ENCODE assay signal across 10 cellular contexts in the genomic region with DNA sequence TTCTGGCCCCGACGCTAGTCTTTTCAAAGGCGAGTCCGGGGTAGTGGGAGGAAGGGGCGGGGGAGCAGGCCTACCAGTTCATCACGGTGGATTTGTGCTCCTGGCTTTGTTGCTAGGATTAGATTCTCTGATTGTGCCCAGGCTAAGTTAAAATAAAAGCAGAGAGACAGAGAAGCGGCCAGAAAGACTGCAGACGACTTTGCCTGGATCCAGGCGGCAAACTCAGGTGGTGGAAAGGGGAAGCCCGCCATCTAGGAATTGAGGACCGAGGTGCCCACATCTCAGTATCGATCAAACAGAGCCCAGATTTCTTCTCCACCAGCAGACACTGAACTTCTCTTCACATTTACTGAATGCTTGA. TPM values are rescaled to one million over a fixed set of nuclear protein-coding genes. Genes with fewer than 3 reads are reported as not detected.
A peak's percentile ranks its signal among the peaks of the same experiment; 100 is the strongest.
DNase-seq lines count a peak whose midpoint lies in the region; ATAC-seq and TF ChIP-seq lines count a peak whose summit lies in the region.
"Had no signal": no experiment of that assay in that cellular context is flagged by ENCODE, and none has a peak within 500 bp of the region (broad histone marks: within the 10 kb centered on the region; RNA-seq: fewer than 3 reads in every experiment).

No MANE protein-coding gene starts in this region.

- peaks cover 0 to 3% of the 10 kb centered on the region in 2 experiments; a peak in 1 of 5 replicates for H3K9me3 Mint-ChIP-seq in H9

- H3K4me2 ChIP-seq in H9 (ENCODE audit: insufficient read depth, insufficient read length, low read length) (peak overlapping the region; percentile 96), smooth muscle cell (peak overlapping the region; percentile 98)

- H3K9ac ChIP-seq in H9 (ENCODE audit: extremely low read depth, insufficient read length, low read length) = peak overlapping the region; percentile 40
- H3K9ac ChIP-seq in iPS-20b (ENCODE audit: low read depth, low read length) = peak overlapping the region; percentile 67; the same call in 1 of the 2 replicates
- no peak overlapping the region for H3K9ac ChIP-seq in smooth muscle cell (ENCODE audit: low read depth)

- H3K56ac ChIP-seq in H9 (ENCODE audit: insufficient read length, low read depth, low read length) = no peak overlapping the region

- no peak overlapping the region for H3K14ac ChIP-seq in H9 (ENCODE audit: insufficient read depth, low read length)

- TF ChIP-seq CTCF in H9 (conservative IDR thresholded peaks at IDR 0.05) (no peak), smooth muscle cell (IDR thresholded peaks at IDR 0.05; ENCODE audit: borderline replicate concordance, insufficient read depth, poor library complexity, severe bottlenecking) (no peak), spleen (IDR thresholded peaks at IDR 0.05 in 8 of 11, conservative IDR thresholded peaks at IDR 0.05 in 3 of 11) (no peak)

- H2AK5ac ChIP-seq in H9 (ENCODE audit: insufficient read length, low read length) = no peak overlapping the region

- H4K20me1 ChIP-seq in H9 (ENCODE audit: control insufficient read depth, insufficient read depth, insufficient read length) (no peaks in the 10 kb centered on the region), smooth muscle cell (ENCODE audit: low read depth) (no peaks in the 10 kb centered on the region)

- no peak for TF ChIP-seq POLR2A in spleen (IDR thresholded peaks at IDR 0.05)

- peak overlapping the region; percentile 84 for H3K4me3 ChIP-seq in iPS-20b (ENCODE audit: low read length)
- peak overlapping the region; percentile 70 for H3K4me3 ChIP-seq in smooth muscle cell
- no peak overlapping the region for H3K4me3 ChIP-seq in spleen

- H4K8ac ChIP-seq in H9 (replicated peaks; ENCODE audit: insufficient read length, low read depth, low read length) = no peak overlapping the region

- peak overlapping the region; percentile 75 to 93 for H3K4me3 Mint-ChIP-seq in H9

- H3K4ac ChIP-seq in H9 (ENCODE audit: low read depth, low read length) = no peak overlapping the region

- no peak overlapping the region for H2BK120ac ChIP-seq in H9 (ENCODE audit: low read depth, low read length, poor library complexity, severe bottlenecking)

- ATAC-seq in HG03571 (IDR thresholded peaks at IDR 0.05; ENCODE audit: unreplicated experiment) = no peak
- no peak for ATAC-seq in HG02763 (IDR thresholded peaks at IDR 0.05; ENCODE audit: unreplicated experiment)

- H3K36me3 ChIP-seq in iPS-20b (ENCODE audit: insufficient read depth, low read depth, low read length) (no peaks in the 10 kb centered on the region), smooth muscle cell (ENCODE audit: low read depth) (no peaks in the 10 kb centered on the region), spleen (no peaks in the 10 kb centered on the region)

- H3K27ac ChIP-seq in H9 (ENCODE audit: insufficient read length, low read depth, low read length) (no peak overlapping the region), iPS-20b (ENCODE audit: low read length) (no peak overlapping the region), smooth muscle cell (ENCODE audit: low read depth) (no peak overlapping the region), spleen (no peak overlapping the region)

- H3K23ac ChIP-seq in H9 (ENCODE audit: insufficient read length, low read depth, low read length) = no peak overlapping the region

- H3K79me2 ChIP-seq in H9 (ENCODE audit: insufficient read depth, low read length) (peaks cover 31% of the 10 kb centered on the region), smooth muscle cell (ENCODE audit: low read depth) (no peaks in the 10 kb centered on the region)

- peaks cover 36% of the 10 kb centered on the region for H3K23me2 ChIP-seq in H9 (ENCODE audit: insufficient read length, low read depth, low read length, poor library complexity, severe bottlenecking)

- peaks cover 64% of the 10 kb centered on the region for H3K27me3 Mint-ChIP-seq in H9 (ENCODE audit: low read depth)

- H3K27me3 ChIP-seq in H9 (ENCODE audit: insufficient read depth, low read length) = no peaks in the 10 kb centered on the region
- H3K27me3 ChIP-seq in iPS-20b (ENCODE audit: insufficient read depth, low read length) = peaks cover 59% of the 10 kb centered on the region
- peaks cover 66% of the 10 kb centered on the region for H3K27me3 ChIP-seq in smooth muscle cell (ENCODE audit: low read depth)
- peaks cover 0 to 90% (median 42%) of the 10 kb centered on the region in 7 donors for H3K27me3 ChIP-seq in spleen (replicated peaks in 1 of 7)

- no peak overlapping the region for H2BK20ac ChIP-seq in H9 (ENCODE audit: low read depth, low read length, poor library complexity, severe bottlenecking)

- intact Hi-C loops in spleen (cut with DNase I; ENCODE audit: low total_unique reads) = no loop called here

- H4K91ac ChIP-seq in H9 (ENCODE audit: insufficient read length, low read depth, low read length) = no peak overlapping the region

- H3K36me3 Mint-ChIP-seq in H9 (ENCODE audit: insufficient read depth in 1 of 3, low read depth in 3 of 3) = no peaks in the 10 kb centered on the region

- DNase-seq in H9 (peak; percentile 44), SK-N-DZ (ENCODE audit: low spot score) (peak; percentile 77), smooth muscle cell (lab: John Stamatoyannopoulos, UW; ENCODE audit: unreplicated experiment) (no peak), spleen (no peak)
- DNase-seq: activated CD4-positive, alpha-beta T cell treated with anti-CD3 and anti-CD28 coated beads, Interleukin-2, amount 50 U/mL, for 4 hours; GDM1; NCI-H187 had no signal

- no peak overlapping the region for H2BK12ac ChIP-seq in H9 (ENCODE audit: insufficient read length, low read depth, low read length)

- no peak overlapping the region for H2BK15ac ChIP-seq in H9 (ENCODE audit: low read depth, low read length)

- H4K5ac ChIP-seq in H9 (ENCODE audit: insufficient read length, low read depth, low read length) = no peak overlapping the region

- peak overlapping the region; percentile 4 to 89 (median 52); a peak in 5 of 7 replicates for H3K27ac Mint-ChIP-seq in H9

- WGBS in H9 (ENCODE audit: extremely low coverage, insufficient read length, low lambda C conversion rate) = no CpG with 5 or more reads among the region's 12 CpGs
- WGBS in smooth muscle cell (ENCODE audit: low lambda C conversion rate) = 7% methylated on average over 12 of the region's 12 CpGs
- WGBS in spleen, 5 donors = 5 to 9% (median 6%) methylated on average over 12 of the region's 12 CpGs

- no peak overlapping the region for H3K18ac ChIP-seq in H9 (ENCODE audit: insufficient read length, low read depth, low read length)

- H3F3A ChIP-seq in smooth muscle cell (ENCODE audit: low read depth) = no peaks in the 10 kb centered on the region

- no peaks in the 10 kb centered on the region for H3K9me3 ChIP-seq in H9 (ENCODE audit: control insufficient read depth, low read depth, low read length)
- no peaks in the 10 kb centered on the region for H3K9me3 ChIP-seq in iPS-20b (ENCODE audit: insufficient read depth, low read depth, low read length)
- no peaks in the 10 kb centered on the region for H3K9me3 ChIP-seq in smooth muscle cell (replicated peaks; ENCODE audit: low read depth)
- no peaks in the 10 kb centered on the region for H3K9me3 ChIP-seq in spleen

- no peak overlapping the region for H2AFZ ChIP-seq in H9 (ENCODE audit: low read length)
- H2AFZ ChIP-seq in smooth muscle cell (ENCODE audit: low read depth) = no peak overlapping the region

- H3K79me1 ChIP-seq in H9 (ENCODE audit: insufficient read depth, low read depth, low read length, poor library complexity, severe bottlenecking) = no peaks in the 10 kb centered on the region

- H3K4me1 ChIP-seq in H9 (ENCODE audit: insufficient read depth, low read length) (peaks cover 12% of the 10 kb centered on the region), iPS-20b (ENCODE audit: insufficient read depth, low read length) (peaks cover 27% of the 10 kb centered on the region; the same call in 1 of the 2 replicates), smooth muscle cell (ENCODE audit: low read depth) (peaks cover 14% of the 10 kb centered on the region), spleen (peaks cover 0 to 31% (median 12%) of the 10 kb centered on the region in 6 donors)

- peaks cover 50 to 61% of the 10 kb centered on the region in 2 experiments for H3K4me1 Mint-ChIP-seq in H9

- H3T11ph ChIP-seq in H9 (ENCODE audit: low read length) = no peak overlapping the region

- H2BK5ac ChIP-seq in H9 (ENCODE audit: insufficient read length, low read length) = no peak overlapping the region

RNA-seq across cellular contexts. Expression of a gene that starts 2.6 kb away (rescaled TPM):
- total RNA-seq in H9 (2021) (16.3 and 19.1 TPM in 2 replicates), smooth muscle cell (1.4 and 2.5 TPM in 2 replicates), spleen (under 1 TPM; 0.17 to 0.57 (median 0.37) TPM)
- polyA plus RNA-seq in SK-N-DZ (2014; cell fraction: cytosol; rRNA removed) = 8.7 and 9.5 TPM in 2 replicates
- polyA plus RNA-seq in SK-N-DZ (2014; cell fraction: nucleus; rRNA removed) = 8.3 and 13.9 TPM in 2 replicates
- polyA plus RNA-seq in smooth muscle cell (0.03 and 0.47 TPM in 2 replicates), spleen (under 1 TPM; 0.02 to 0.03 (median 0.03) TPM)

Comparison
In these comparisons a context has a peak if more than half of its experiments do, and no peak if none do; other contexts are left out.
1. DNase-seq: peak in H9 (single experiment) and SK-N-DZ (single experiment); none in smooth muscle cell (single experiment) and spleen (single experiment).
2. H3K4me3 ChIP-seq: peak in iPS-20b (single experiment) and smooth muscle cell (single experiment); none in spleen (0 of 8).